In the genomic region with DNA sequence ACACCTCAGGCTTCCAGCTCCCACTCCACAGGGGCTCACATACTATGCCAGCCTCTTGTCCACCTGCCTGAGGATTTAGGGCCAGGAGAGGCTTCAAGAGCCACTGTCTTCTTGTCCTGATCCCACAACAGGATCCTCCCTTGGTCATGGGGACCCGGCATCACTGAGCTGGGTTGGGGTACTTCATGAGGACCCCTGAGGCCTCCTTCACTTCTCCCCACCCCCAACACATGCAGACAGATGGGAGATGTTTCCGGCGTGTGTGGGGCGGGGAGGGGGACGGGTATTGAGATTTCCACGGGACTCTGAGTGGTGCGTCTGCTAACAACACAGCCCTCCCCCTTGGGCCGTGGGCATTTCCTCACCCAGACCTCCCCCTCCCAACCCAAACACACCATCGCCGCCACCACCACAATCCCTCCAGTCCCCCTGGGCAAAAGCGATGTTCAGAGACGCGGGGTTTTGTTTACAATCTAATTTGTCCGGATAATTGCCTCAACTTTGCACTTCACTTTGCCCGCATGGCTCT, we compare ENCODE assay signal across 8 cellular contexts. TPM values are rescaled to one million over a fixed set of nuclear protein-coding genes. Genes with fewer than 3 reads are reported as not detected.
DNase-seq lines count a peak whose midpoint lies in the region; ATAC-seq and TF ChIP-seq lines count a peak whose summit lies in the region.

No MANE protein-coding gene starts in this region.

- H3K4me3 ChIP-seq in gastroesophageal sphincter (peak overlapping the region; percentile 93 to 98), smooth muscle cell (peak overlapping the region; percentile 92)

- TF ChIP-seq CTCF in gastroesophageal sphincter (IDR thresholded peaks at IDR 0.05), result no peak
- no peak for TF ChIP-seq CTCF in smooth muscle cell (IDR thresholded peaks at IDR 0.05; ENCODE audit: borderline replicate concordance, insufficient read depth, poor library complexity, severe bottlenecking)

- peak overlapping the region; percentile 91 for H2AFZ ChIP-seq in smooth muscle cell (ENCODE audit: low read depth)

- H3K9ac ChIP-seq in smooth muscle cell (ENCODE audit: low read depth), result no peak overlapping the region

- peaks cover 5% of the 10 kb centered on the region for H3K36me3 Mint-ChIP-seq in T-cell

- H3K4me3 Mint-ChIP-seq in T-cell, result peak overlapping the region; percentile 58 to 82 (median 72)

- H3K9me3 ChIP-seq in gastroesophageal sphincter (no peaks in the 10 kb centered on the region), smooth muscle cell (replicated peaks; ENCODE audit: low read depth) (no peaks in the 10 kb centered on the region)

- peaks cover 32% of the 10 kb centered on the region for H4K20me1 ChIP-seq in smooth muscle cell (ENCODE audit: low read depth)

- no peak overlapping the region for H3K27ac Mint-ChIP-seq in T-cell

- WGBS in gastroesophageal sphincter (ENCODE audit: low coverage in 1 of 2), 2 donors, result 12 to 38% methylated on average over 7 of the region's 15 CpGs
- 8% methylated on average over 15 of the region's 15 CpGs for WGBS in smooth muscle cell (ENCODE audit: low lambda C conversion rate)

- H3K27me3 Mint-ChIP-seq in T-cell, result peaks cover 5 to 10% of the 10 kb centered on the region in 2 donors

- peaks cover 0 to 41% (median 22%) of the 10 kb centered on the region in 3 donors for H3K4me1 ChIP-seq in gastroesophageal sphincter
- peaks cover 28% of the 10 kb centered on the region for H3K4me1 ChIP-seq in smooth muscle cell (ENCODE audit: low read depth)

- H3K4me2 ChIP-seq in smooth muscle cell, result peak overlapping the region; percentile 95

- POLR2A ChIA-PET in T-cell (lab: Charles Lee), result interaction anchor here in 1 of 2 donors (0.8 kb wide), 1 partner anchor 10 kb away, joined by 3 read pairs; no protein-coding TSS in a partner anchor

- CTCF ChIA-PET in T-cell (lab: Charles Lee), result interaction anchor here in 1 of 2 donors (0.9 kb wide), 1 partner anchor 119 kb away, joined by 3 read pairs; no protein-coding TSS in a partner anchor

- H3K27me3 ChIP-seq in gastroesophageal sphincter (no peaks in the 10 kb centered on the region), smooth muscle cell (ENCODE audit: low read depth) (no peaks in the 10 kb centered on the region)

- H3K4me1 Mint-ChIP-seq in T-cell, result peaks cover 23 to 33% (median 28%) of the 10 kb centered on the region in 3 donors

- no peak for ATAC-seq in T-cell (replicated peaks in 1 of 4)
- no peak for ATAC-seq in gastroesophageal sphincter

- H3K36me3 ChIP-seq in gastroesophageal sphincter, result no peaks in the 10 kb centered on the region
- no peaks in the 10 kb centered on the region for H3K36me3 ChIP-seq in smooth muscle cell (ENCODE audit: low read depth)

- peak; percentile 64 for DNase-seq in DMS53 (lab: John Stamatoyannopoulos, UW)
- DNase-seq in DMS53 treated with DMSO at 0.1 percent for 48 hours (lab: John Stamatoyannopoulos, UW; ENCODE audit: unreplicated experiment), result no peak
- DNase-seq in T-cell, result no peak
- DNase-seq in smooth muscle cell (lab: John Stamatoyannopoulos, UW; ENCODE audit: unreplicated experiment), result no peak
- no peak for DNase-seq in AG20443 (ENCODE audit: low spot score)
- DNase-seq in stimulated activated CD4-positive, alpha-beta T cell treated with anti-CD3 and anti-CD28 coated beads, Interleukin-4, amount 100 ng/mL, for 1 hour, result no peak
- DNase-seq in cerebellar cortex (ENCODE audit: low spot score), result no peak

- no peaks in the 10 kb centered on the region for H3K9me3 Mint-ChIP-seq in T-cell

- no peak for TF ChIP-seq EP300 in gastroesophageal sphincter (IDR thresholded peaks at IDR 0.05)

- H3K79me2 ChIP-seq in smooth muscle cell (ENCODE audit: low read depth), result peaks cover 28% of the 10 kb centered on the region

- no peak for TF ChIP-seq POLR2A in gastroesophageal sphincter (IDR thresholded peaks at IDR 0.05)

- no peaks in the 10 kb centered on the region for H3F3A ChIP-seq in smooth muscle cell (ENCODE audit: low read depth)

- peak overlapping the region in 1 of 4 donors; percentile 86 for H3K27ac ChIP-seq in gastroesophageal sphincter
- H3K27ac ChIP-seq in smooth muscle cell (ENCODE audit: low read depth), result no peak overlapping the region

RNA-seq across cellular contexts. Expression of a gene that starts 0.9 kb away (rescaled TPM):
- total RNA-seq in T-cell (10 to 100 TPM in 1 of 5 donors, 1 to 10 TPM in 4; 4.6 to 10.1 (median 9.5) TPM), gastroesophageal sphincter (10 to 100 TPM in 2 of 4 donors, 1 to 10 TPM in 2; 8.2 to 25.8 (median 11.7) TPM), smooth muscle cell (3.5 and 5.3 TPM in 2 replicates)
- polyA plus RNA-seq in smooth muscle cell, result 31.9 and 35.9 TPM in 2 replicates
